Comparison of ENCODE assay signal across 9 cellular contexts in the genomic region with DNA sequence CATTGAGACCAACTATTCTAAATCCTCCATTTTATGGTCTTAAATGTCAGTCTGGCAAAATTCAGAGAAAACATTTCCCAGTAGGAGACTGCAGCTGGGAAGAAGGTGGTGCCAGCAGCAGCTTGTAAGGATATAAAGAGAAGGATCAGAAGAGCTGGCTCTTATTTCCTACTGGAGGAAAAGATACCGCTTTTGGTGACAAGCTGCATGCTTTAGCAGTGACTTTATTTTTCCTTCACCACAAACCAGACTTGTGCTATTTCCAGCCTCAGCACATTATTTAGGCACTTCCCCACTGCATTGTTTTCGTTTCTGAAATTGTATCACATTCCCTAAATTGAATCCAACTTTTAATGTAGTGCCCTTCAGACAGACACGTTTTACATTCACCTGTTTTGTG. TPM values are rescaled to one million over a fixed set of nuclear protein-coding genes. Genes with fewer than 3 reads are reported as not detected.
A peak's percentile ranks its signal among the peaks of the same experiment; 100 is the strongest.
DNase-seq lines count a peak whose midpoint lies in the region; ATAC-seq, FAIRE-seq and TF ChIP-seq lines count a peak whose summit lies in the region.
"Had no signal": no experiment of that assay in that cellular context is flagged by ENCODE, and none has a peak within 500 bp of the region (broad histone marks: within the 10 kb centered on the region; RNA-seq: fewer than 3 reads in every experiment).

No MANE protein-coding gene starts in this region.

- H3K4me2 ChIP-seq in fibroblast of lung (ENCODE audit: extremely low read depth, insufficient read depth, low read length): peak overlapping the region; percentile 60

- FAIRE-seq in GM12891 (lab: Jason Lieb, UNC): peak; percentile 33

- peaks cover 42% of the 10 kb centered on the region for H3K79me2 ChIP-seq in fibroblast of lung (ENCODE audit: control insufficient read depth, insufficient read depth, low read length)

- no peak overlapping the region for H2AFZ ChIP-seq in fibroblast of lung (ENCODE audit: low read length)

- ATAC-seq in RWPE2 (ENCODE audit: low read depth): peak; percentile 49

- no peaks in the 10 kb centered on the region for H3K9me3 ChIP-seq in RWPE2 (ENCODE audit: severe bottlenecking)
- H3K9me3 ChIP-seq in fibroblast of lung (ENCODE audit: control insufficient read depth, insufficient read depth, low read depth, low read length): no peaks in the 10 kb centered on the region

- H3K27ac ChIP-seq in RWPE2 (ENCODE audit: poor library complexity, severe bottlenecking) (peak overlapping the region; percentile 25), fibroblast of lung (ENCODE audit: insufficient read depth, low read length) (peak overlapping the region; percentile 18), rectal smooth muscle tissue (ENCODE audit: low read depth, low read length) (peak overlapping the region; percentile 15)

- H3K4me3 ChIP-seq in RWPE2 (ENCODE audit: severe bottlenecking): no peak overlapping the region
- H3K4me3 ChIP-seq in fibroblast of lung (replicated peaks in 1 of 4; ENCODE audit: control extremely low read depth in 1 of 4, insufficient read depth in 1 of 4, low read depth in 3 of 4, low read length in 4 of 4): no peak overlapping the region
- no peak overlapping the region for H3K4me3 ChIP-seq in rectal smooth muscle tissue (ENCODE audit: low read length)

- H3K4me1 ChIP-seq in RWPE2 (ENCODE audit: insufficient read depth, poor library complexity, severe bottlenecking) (peaks cover 54% of the 10 kb centered on the region), fibroblast of lung (ENCODE audit: control insufficient read depth, extremely low read depth, insufficient read depth, low read length) (peaks cover 20% of the 10 kb centered on the region), rectal smooth muscle tissue (ENCODE audit: control insufficient read depth, insufficient read depth, low read length) (peaks cover 13% of the 10 kb centered on the region)

- TF ChIP-seq POLR2A in GM12891 (IDR thresholded peaks at IDR 0.05; ENCODE audit: low read depth, low read length): no peak

- no peaks in the 10 kb centered on the region for H4K20me1 ChIP-seq in fibroblast of lung (ENCODE audit: control insufficient read depth, extremely low read depth, insufficient read depth, low read length)

- no peak for DNase-seq in GM12891 (ENCODE audit: insufficient read length, low spot score)
- DNase-seq in RWPE2 (ENCODE audit: low spot score): no peak
- peak; percentile 91 to 99 for DNase-seq in fibroblast of lung (ENCODE audit: low read depth in 2 of 2)
- no peak for DNase-seq in NCI-H1417 (lab: John Stamatoyannopoulos, UW)
- DNase-seq in cerebellar cortex (ENCODE audit: low spot score): no peak
- DNase-seq in UCSD-AML1 (lab: John Stamatoyannopoulos, UW; ENCODE audit: unreplicated experiment): no peak
- no peak for DNase-seq in DMS114 treated with DMSO at 0.1 percent for 48 hours (lab: John Stamatoyannopoulos, UW; ENCODE audit: unreplicated experiment)
- DNase-seq: activated CD4-positive, alpha-beta T cell treated with anti-CD3 and anti-CD28 coated beads for 48 hours had no signal

- no peaks in the 10 kb centered on the region for H3K27me3 ChIP-seq in RWPE2 (ENCODE audit: insufficient read depth, poor library complexity, severe bottlenecking)
- no peaks in the 10 kb centered on the region for H3K27me3 ChIP-seq in fibroblast of lung (ENCODE audit: control insufficient read depth, insufficient read depth, low read length)
- no peaks in the 10 kb centered on the region for H3K27me3 ChIP-seq in rectal smooth muscle tissue (ENCODE audit: control insufficient read depth, insufficient read depth, low read length)

- H3K9ac ChIP-seq in fibroblast of lung (ENCODE audit: insufficient read depth, low read length) (no peak overlapping the region), rectal smooth muscle tissue (ENCODE audit: low read length) (no peak overlapping the region)

- H3K36me3 ChIP-seq in RWPE2 (ENCODE audit: low read depth) (0 out of 2 replicates have a peak, but pooled peaks cover 3% of the 10 kb centered on the region), fibroblast of lung (ENCODE audit: control insufficient read depth, insufficient read depth, low read length) (no peaks in the 10 kb centered on the region), rectal smooth muscle tissue (ENCODE audit: control insufficient read depth, insufficient read depth, low read length) (no peaks in the 10 kb centered on the region)

- TF ChIP-seq CTCF in RWPE2 (IDR thresholded peaks at IDR 0.05; ENCODE audit: poor library complexity, severe bottlenecking) (no peak), fibroblast of lung (conservative IDR thresholded peaks at IDR 0.05 in 1 of 2, IDR thresholded peaks at IDR 0.05 in 1 of 2; ENCODE audit: low read depth in 1 of 2, low read length in 2 of 2) (no peak)

TF ChIP-seq in GM12891, 5 proteins besides CTCF, POLR2A, EP300 and RAD21:
- TF ChIP-seq POLR2AphosphoS5 (IDR thresholded peaks at IDR 0.05; ENCODE audit: low read depth, low read length): no peak
- TF ChIP-seq TAF1 (IDR thresholded peaks at IDR 0.05; ENCODE audit: low read depth, low read length): no peak
- no peak for TF ChIP-seq PAX5 (IDR thresholded peaks at IDR 0.05; ENCODE audit: insufficient read depth, low read length, severe bottlenecking)
- TF ChIP-seq SPI1 (IDR thresholded peaks at IDR 0.05; ENCODE audit: low read depth, low read length): no peak
- TF ChIP-seq POU2F2 (IDR thresholded peaks at IDR 0.05; ENCODE audit: low read depth, low read length): no peak

RNA-seq across cellular contexts. Expression of gene RNF11, which starts 28.4 kb away (rescaled TPM):
- polyA plus RNA-seq in GM12891 (2012; ENCODE audit: low read depth, missing spikeins): 28.0 TPM
- total RNA-seq in fibroblast of lung: 97.6 and 116 TPM in 2 replicates
- polyA plus RNA-seq in fibroblast of lung: 150 and 209 TPM in 2 replicates
- polyA plus RNA-seq in fibroblast of lung (2012): 104 and 119 TPM in 2 replicates
- polyA minus RNA-seq in fibroblast of lung (ENCODE audit: low replicate concordance): 118 and 123 TPM in 2 replicates

Comparison
In these comparisons a context has a peak if more than half of its experiments do, and no peak if none do; other contexts are left out.
1. DNase-seq: peak in fibroblast of lung (2 of 2); none in GM12891 (single experiment), RWPE2 (single experiment), NCI-H1417 (0 of 3), cerebellar cortex (single experiment), UCSD-AML1 (single experiment) and DMS114 treated with DMSO at 0.1 percent for 48 hours (single experiment).
2. Peak in every context shown above with its lines, with median percentiles within 50 percentile points of each other: H3K27ac ChIP-seq.